Comparison of ENCODE assay signal across 22 cellular contexts in the genomic region with DNA sequence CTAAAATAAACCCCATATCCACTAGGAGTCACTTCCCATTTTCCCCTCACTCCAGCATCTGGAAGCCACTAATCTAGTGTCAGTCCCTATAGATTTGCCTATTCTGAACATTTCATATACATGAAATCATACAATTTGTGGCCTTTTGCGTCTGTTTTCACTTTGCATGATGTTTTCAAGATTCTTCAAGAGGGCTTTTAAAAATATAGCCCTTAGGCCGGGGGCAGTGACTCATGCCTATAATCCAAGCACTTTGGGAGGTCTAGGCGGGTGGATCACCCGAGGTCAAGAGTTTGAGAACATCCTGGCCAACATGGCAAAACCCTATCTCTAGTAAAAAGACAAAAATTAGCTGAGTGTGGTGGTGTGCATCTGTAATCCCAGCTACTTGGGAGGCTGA.
A peak's percentile ranks its signal among the peaks of the same experiment; 100 is the strongest.
DNase-seq lines count a peak whose midpoint lies in the region; ATAC-seq and TF ChIP-seq lines count a peak whose summit lies in the region.
"Had no signal": no experiment of that assay in that cellular context is flagged by ENCODE, and none has a peak within 500 bp of the region (broad histone marks: within the 10 kb centered on the region; RNA-seq: fewer than 3 reads in every experiment).

No MANE protein-coding gene starts in this region.

- DNase-seq in EL (peak; percentile 84), MG63 (peak; percentile 14), fibroblast of gingiva (ENCODE audit: low read depth) (peak; percentile 21), progenitor cell of endocrine pancreas (ENCODE audit: low spot score, unreplicated experiment) (no peak), NCI-H1105 (lab: John Stamatoyannopoulos, UW) (no peak)
- no peak for DNase-seq in activated T-cell treated with anti-CD3 and anti-CD28 coated beads, Interleukin-2, amount 50 U/mL, for 24 hours
- DNase-seq: activated CD4-positive, alpha-beta T cell treated with anti-CD3 and anti-CD28 coated beads, Interleukin-2, amount 50 U/mL, for 48 hours; activated gamma-delta T cell; amygdala; caudate nucleus; CD4-positive, alpha-beta memory T cell; dorsolateral prefrontal cortex; left cardiac atrium; naive thymus-derived CD8-positive, alpha-beta T cell; NCI-H187 treated with DMSO at 0.1 percent for 48 hours; NCI-H345; pancreas; right lobe of liver; T-helper 2 cell had no signal

- H3K4me3 Mint-ChIP-seq in progenitor cell of endocrine pancreas (ENCODE audit: low read depth): no peak overlapping the region
- H3K4me3 Mint-ChIP-seq in activated T-cell treated with anti-CD3 and anti-CD28 coated beads, Interleukin-2, amount 50 U/mL, for 24 hours: no peak overlapping the region
- H3K4me3 Mint-ChIP-seq: CD4-positive, alpha-beta memory T cell; naive thymus-derived CD8-positive, alpha-beta T cell; stimulated activated memory B cell treated with anti-CD40 and anti-IgM and Interleukin-4, amounts not matched to agents 10 μg/mL and 1 μg/mL and 100 μg/mL, for 72 hours had no signal

- peak overlapping the region; percentile 71 for H3K27ac Mint-ChIP-seq in progenitor cell of endocrine pancreas
- no peak overlapping the region for H3K27ac Mint-ChIP-seq in activated T-cell treated with anti-CD3 and anti-CD28 coated beads, Interleukin-2, amount 50 U/mL, for 24 hours
- H3K27ac Mint-ChIP-seq: CD4-positive, alpha-beta memory T cell; stimulated activated memory B cell treated with anti-CD40 and anti-IgM and Interleukin-4, amounts not matched to agents 10 μg/mL and 1 μg/mL and 100 μg/mL, for 72 hours had no signal

- ATAC-seq in GM19467 (IDR thresholded peaks at IDR 0.05; ENCODE audit: unreplicated experiment): no peak
- ATAC-seq: left cardiac atrium; naive thymus-derived CD8-positive, alpha-beta T cell; pancreas; stimulated activated memory B cell treated with anti-CD40 and anti-IgM and Interleukin-4, amounts not matched to agents 10 μg/mL and 1 μg/mL and 100 μg/mL, for 72 hours had no signal

- H3K27me3 ChIP-seq in MG63: no peaks in the 10 kb centered on the region
- H3K27me3 ChIP-seq: pancreas, right lobe of liver had no signal

- no peaks in the 10 kb centered on the region for H3K9me3 Mint-ChIP-seq in progenitor cell of endocrine pancreas (ENCODE audit: low read depth)
- H3K9me3 Mint-ChIP-seq in activated T-cell treated with anti-CD3 and anti-CD28 coated beads, Interleukin-2, amount 50 U/mL, for 24 hours: no peaks in the 10 kb centered on the region
- H3K9me3 Mint-ChIP-seq: CD4-positive, alpha-beta memory T cell; naive thymus-derived CD8-positive, alpha-beta T cell; stimulated activated memory B cell treated with anti-CD40 and anti-IgM and Interleukin-4, amounts not matched to agents 10 μg/mL and 1 μg/mL and 100 μg/mL, for 72 hours had no signal

- H3K36me3 ChIP-seq in MG63: no peaks in the 10 kb centered on the region
- H3K36me3 ChIP-seq: pancreas, right lobe of liver, thoracic aorta had no signal

- peaks cover 52% of the 10 kb centered on the region for H3K4me1 Mint-ChIP-seq in progenitor cell of endocrine pancreas (ENCODE audit: low read depth)
- no peaks in the 10 kb centered on the region for H3K4me1 Mint-ChIP-seq in activated T-cell treated with anti-CD3 and anti-CD28 coated beads, Interleukin-2, amount 50 U/mL, for 24 hours (ENCODE audit: low read depth)
- H3K4me1 Mint-ChIP-seq: CD4-positive, alpha-beta memory T cell; naive thymus-derived CD8-positive, alpha-beta T cell; stimulated activated memory B cell treated with anti-CD40 and anti-IgM and Interleukin-4, amounts not matched to agents 10 μg/mL and 1 μg/mL and 100 μg/mL, for 72 hours had no signal

- no peaks in the 10 kb centered on the region for H3K9me3 ChIP-seq in MG63
- H3K9me3 ChIP-seq: pancreas, right lobe of liver, thoracic aorta had no signal

- no peak for TF ChIP-seq CTCF in progenitor cell of endocrine pancreas (IDR thresholded peaks at IDR 0.05; ENCODE audit: unreplicated experiment)

- H3K4me3 ChIP-seq in MG63: no peak overlapping the region
- H3K4me3 ChIP-seq: dorsolateral prefrontal cortex, pancreas, right lobe of liver, thoracic aorta had no signal

- H3K36me3 Mint-ChIP-seq in progenitor cell of endocrine pancreas (ENCODE audit: insufficient read depth): no peaks in the 10 kb centered on the region
- no peaks in the 10 kb centered on the region for H3K36me3 Mint-ChIP-seq in activated T-cell treated with anti-CD3 and anti-CD28 coated beads, Interleukin-2, amount 50 U/mL, for 24 hours (ENCODE audit: low read depth)
- H3K36me3 Mint-ChIP-seq: CD4-positive, alpha-beta memory T cell; naive thymus-derived CD8-positive, alpha-beta T cell; stimulated activated memory B cell treated with anti-CD40 and anti-IgM and Interleukin-4, amounts not matched to agents 10 μg/mL and 1 μg/mL and 100 μg/mL, for 72 hours had no signal

- no peaks in the 10 kb centered on the region for H3K27me3 Mint-ChIP-seq in progenitor cell of endocrine pancreas
- no peaks in the 10 kb centered on the region for H3K27me3 Mint-ChIP-seq in activated T-cell treated with anti-CD3 and anti-CD28 coated beads, Interleukin-2, amount 50 U/mL, for 24 hours
- H3K27me3 Mint-ChIP-seq: stimulated activated memory B cell treated with anti-CD40 and anti-IgM and Interleukin-4, amounts not matched to agents 10 μg/mL and 1 μg/mL and 100 μg/mL, for 72 hours had no signal

Comparison
In these comparisons a context has a peak if more than half of its experiments do, and no peak if none do; other contexts are left out.
1. DNase-seq: peak in EL (single experiment), MG63 (single experiment) and fibroblast of gingiva (single experiment); none in progenitor cell of endocrine pancreas (single experiment), NCI-H1105 (single experiment) and activated T-cell treated with anti-CD3 and anti-CD28 coated beads, Interleukin-2, amount 50 U/mL, for 24 hours (single experiment).